Comparison of ENCODE assay signal across 27 cellular contexts in the genomic region with DNA sequence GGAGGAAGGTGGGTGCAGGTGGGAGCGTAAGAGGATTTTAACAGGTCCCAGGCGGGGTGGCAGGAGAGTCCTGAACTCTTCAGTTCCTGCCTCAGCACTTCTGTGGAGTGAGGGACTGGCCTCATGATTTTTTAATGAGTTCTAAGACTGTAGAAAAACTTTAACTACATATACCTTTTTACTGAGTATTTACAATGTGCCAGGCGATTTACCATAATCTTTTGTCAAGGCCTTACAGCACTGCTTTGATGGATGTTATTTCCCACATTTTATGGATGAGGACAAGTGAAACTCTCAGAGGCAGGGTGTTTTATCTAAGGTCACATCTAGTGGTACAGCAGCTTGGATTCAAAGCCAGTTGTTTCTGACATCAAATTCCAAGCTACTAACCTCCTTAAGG.
"Had no signal": no experiment of that assay in that cellular context is flagged by ENCODE, and none has a peak within 500 bp of the region (broad histone marks: within the 10 kb centered on the region; RNA-seq: fewer than 3 reads in every experiment).

No MANE protein-coding gene starts in this region.

- H3K4me3 Mint-ChIP-seq: activated B cell treated with CpG ODN at 0.5 μM for 24 hours; activated CD8-positive, alpha-beta T cell treated with anti-CD3 and anti-CD28 coated beads for 36 hours; activated naive CD4-positive, alpha-beta T cell treated with anti-CD3 and anti-CD28 coated beads, Interleukin-2, amount 10 ng/mL, durations not matched to agents 7 days and 5 days; activated naive CD8-positive, alpha-beta T cell treated with anti-CD3 and anti-CD28 coated beads, Interleukin-2, amount 10 ng/mL, durations not matched to agents 7 days and 5 days; activated T-helper 1 cell treated with anti-CD3 and anti-CD28 coated beads, Interleukin-12 subunit alpha, Interleukin-12 subunit beta, Interleukin-2, Interleukin-4 antibody, amounts not matched to agents 30 ng/mL and 10 ng/mL and 1 ng/mL, durations not matched to agents 14 hours and 24 hours and 36 hours; effector memory CD8-positive, alpha-beta T cell; T-helper 17 cell; T-helper 2 cell treated with Interferon-gamma antibody and Interleukin-4, amounts not matched to agents 5 μg/mL and 100 μg/mL, for 36 hours had no signal

- H3K9me3 Mint-ChIP-seq: activated B cell treated with CpG ODN at 0.5 μM for 24 hours; activated CD8-positive, alpha-beta T cell treated with anti-CD3 and anti-CD28 coated beads for 36 hours; activated naive CD4-positive, alpha-beta T cell treated with anti-CD3 and anti-CD28 coated beads, Interleukin-2, amount 10 ng/mL, durations not matched to agents 7 days and 5 days; activated naive CD4-positive, alpha-beta T cell treated with anti-CD3 and anti-CD28 coated beads, Interleukin-2, amount 50 U/mL, for 72 hours; activated naive CD8-positive, alpha-beta T cell treated with anti-CD3 and anti-CD28 coated beads, Interleukin-2, amount 10 ng/mL, durations not matched to agents 7 days and 5 days; activated T-helper 1 cell treated with anti-CD3 and anti-CD28 coated beads, Interleukin-12 subunit alpha, Interleukin-12 subunit beta, Interleukin-2, Interleukin-4 antibody, amounts not matched to agents 30 ng/mL and 10 ng/mL and 1 ng/mL, durations not matched to agents 14 hours and 24 hours and 36 hours; activated T-helper 2 cell treated with anti-CD3 and anti-CD28 coated beads, Interferon-gamma antibody, Interleukin-2, Interleukin-4, amounts not matched to agents 10 μg/mL and 5 μg/mL and 100 μg/mL, durations not matched to agents 14 hours and 24 hours and 36 hours; effector memory CD8-positive, alpha-beta T cell; T-helper 2 cell treated with Interferon-gamma antibody and Interleukin-4, amounts not matched to agents 5 μg/mL and 100 μg/mL, for 36 hours had no signal

- H3K9me3 ChIP-seq: esophagus squamous epithelium, gastroesophageal sphincter had no signal

- H3K27ac Mint-ChIP-seq: activated B cell treated with CpG ODN at 0.5 μM for 24 hours; activated CD8-positive, alpha-beta T cell treated with anti-CD3 and anti-CD28 coated beads for 36 hours; activated naive CD4-positive, alpha-beta T cell treated with anti-CD3 and anti-CD28 coated beads, Interleukin-2, amount 10 ng/mL, durations not matched to agents 7 days and 5 days; activated naive CD4-positive, alpha-beta T cell treated with anti-CD3 and anti-CD28 coated beads, Interleukin-2, amount 50 U/mL, for 72 hours; activated naive CD8-positive, alpha-beta T cell treated with anti-CD3 and anti-CD28 coated beads, Interleukin-2, amount 10 ng/mL, durations not matched to agents 7 days and 5 days; activated T-helper 1 cell treated with anti-CD3 and anti-CD28 coated beads, Interleukin-12 subunit alpha, Interleukin-12 subunit beta, Interleukin-2, Interleukin-4 antibody, amounts not matched to agents 30 ng/mL and 10 ng/mL and 1 ng/mL, durations not matched to agents 14 hours and 24 hours and 36 hours; activated T-helper 2 cell treated with anti-CD3 and anti-CD28 coated beads, Interferon-gamma antibody, Interleukin-2, Interleukin-4, amounts not matched to agents 10 μg/mL and 5 μg/mL and 100 μg/mL, durations not matched to agents 14 hours and 24 hours and 36 hours; effector memory CD8-positive, alpha-beta T cell; T-helper 17 cell; T-helper 2 cell treated with Interferon-gamma antibody and Interleukin-4, amounts not matched to agents 5 μg/mL and 100 μg/mL, for 36 hours had no signal

- H3K4me3 ChIP-seq: esophagus squamous epithelium, gastroesophageal sphincter had no signal

- H3K4me1 ChIP-seq: esophagus squamous epithelium, gastroesophageal sphincter had no signal

- H3K27me3 Mint-ChIP-seq: activated CD8-positive, alpha-beta T cell treated with anti-CD3 and anti-CD28 coated beads for 36 hours; activated naive CD4-positive, alpha-beta T cell treated with anti-CD3 and anti-CD28 coated beads, Interleukin-2, amount 10 ng/mL, durations not matched to agents 7 days and 5 days; activated naive CD8-positive, alpha-beta T cell treated with anti-CD3 and anti-CD28 coated beads, Interleukin-2, amount 10 ng/mL, durations not matched to agents 7 days and 5 days; T-helper 17 cell had no signal

- H3K36me3 ChIP-seq: esophagus squamous epithelium, gastroesophageal sphincter, WERI-Rb-1 had no signal

- H3K36me3 Mint-ChIP-seq: activated naive CD4-positive, alpha-beta T cell treated with anti-CD3 and anti-CD28 coated beads, Interleukin-2, amount 10 ng/mL, durations not matched to agents 7 days and 5 days; activated naive CD4-positive, alpha-beta T cell treated with anti-CD3 and anti-CD28 coated beads, Interleukin-2, amount 50 U/mL, for 72 hours; activated naive CD8-positive, alpha-beta T cell treated with anti-CD3 and anti-CD28 coated beads, Interleukin-2, amount 10 ng/mL, durations not matched to agents 7 days and 5 days had no signal

- H3K27ac ChIP-seq: esophagus squamous epithelium, gastroesophageal sphincter, WERI-Rb-1 had no signal

- DNase-seq: activated B cell treated with CpG ODN at 0.5 μM for 24 hours; activated CD4-positive, alpha-beta T cell treated with anti-CD3 and anti-CD28 coated beads for 48 hours; activated CD4-positive, alpha-beta T cell treated with anti-CD3 and anti-CD28 coated beads, Interleukin-2, amount 50 U/mL, for 1 hour; activated CD4-positive, alpha-beta T cell treated with anti-CD3 and anti-CD28 coated beads, Interleukin-2, amount 50 U/mL, for 48 hours; activated CD8-positive, alpha-beta memory T cell treated with anti-CD3 and anti-CD28 coated beads for 24 hours; activated CD8-positive, alpha-beta T cell treated with anti-CD3 and anti-CD28 coated beads for 36 hours; activated effector memory CD4-positive, alpha-beta T cell treated with anti-CD3 and anti-CD28 coated beads, Interleukin-2, amount 50 U/mL, for 16 hours; activated naive CD4-positive, alpha-beta T cell treated with anti-CD3 and anti-CD28 coated beads, Interleukin-2, amount 10 ng/mL, durations not matched to agents 7 days and 5 days; activated naive CD8-positive, alpha-beta T cell treated with anti-CD3 and anti-CD28 coated beads, Interleukin-2, amount 10 ng/mL, durations not matched to agents 7 days and 5 days; activated T-cell treated with anti-CD3 and anti-CD28 coated beads, Interleukin-2, amount 50 U/mL, for 48 hours; cortex of kidney; dermis blood vessel endothelial cell; effector CD4-positive, alpha-beta T cell; effector memory CD8-positive, alpha-beta T cell; erythroblast; esophagus squamous epithelium; foreskin melanocyte; T-helper 1 cell; T-helper 17 cell; T1000; WERI-Rb-1 had no signal

- H3K27me3 ChIP-seq: esophagus squamous epithelium, gastroesophageal sphincter had no signal

- ATAC-seq: activated CD4-positive, CD25-positive, alpha-beta regulatory T cell treated with anti-CD3 and anti-CD28 coated beads, Interleukin-2, amount 50 U/mL, for 24 hours; activated CD8-positive, alpha-beta T cell treated with anti-CD3 and anti-CD28 coated beads for 36 hours; activated naive CD4-positive, alpha-beta T cell treated with anti-CD3 and anti-CD28 coated beads, Interleukin-2, amount 50 U/mL, for 72 hours; effector memory CD8-positive, alpha-beta T cell; gastroesophageal sphincter; T-helper 17 cell had no signal

- H3K4me1 Mint-ChIP-seq: activated B cell treated with CpG ODN at 0.5 μM for 24 hours; activated naive CD4-positive, alpha-beta T cell treated with anti-CD3 and anti-CD28 coated beads, Interleukin-2, amount 10 ng/mL, durations not matched to agents 7 days and 5 days; activated naive CD8-positive, alpha-beta T cell treated with anti-CD3 and anti-CD28 coated beads, Interleukin-2, amount 10 ng/mL, durations not matched to agents 7 days and 5 days; T-helper 17 cell had no signal
